8 cellular contexts compared by ENCODE assay signal in the genomic region with DNA sequence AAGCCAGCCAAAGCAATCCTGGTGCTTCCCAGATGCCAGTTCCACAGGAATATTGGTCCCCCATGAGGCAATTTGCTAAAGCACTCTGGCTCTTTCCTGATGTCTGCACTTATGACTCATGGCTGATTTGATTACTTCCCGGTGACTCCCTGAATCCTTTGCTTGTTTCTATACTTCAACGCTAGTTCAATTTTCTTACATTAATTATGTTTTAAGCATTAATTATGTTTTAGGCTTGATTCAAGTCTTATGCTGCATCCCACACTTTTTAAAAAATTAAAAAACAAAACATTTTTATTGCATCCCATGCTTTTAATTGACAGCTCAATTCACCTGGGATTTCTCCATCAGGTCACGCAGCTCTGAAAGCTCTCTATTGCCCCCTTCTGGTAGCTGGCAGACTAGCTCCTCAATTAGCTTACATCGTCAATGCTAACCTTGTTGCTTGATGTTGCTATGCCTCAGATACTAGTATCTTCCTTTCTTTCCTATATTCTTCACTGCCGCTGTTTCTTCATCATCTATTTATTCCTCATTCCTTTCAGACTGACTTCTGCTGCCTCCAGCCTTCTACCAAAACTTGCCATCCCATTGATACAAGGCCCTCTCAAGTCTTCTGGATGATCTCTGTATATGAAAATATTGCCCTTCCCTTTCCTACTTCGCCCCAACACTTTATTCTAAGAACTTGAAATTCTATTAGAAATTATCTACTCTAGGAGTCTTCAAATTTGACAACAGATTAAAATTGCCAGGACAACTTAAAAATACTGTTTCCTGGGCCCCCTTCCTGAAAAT. TPM values are rescaled to one million over a fixed set of nuclear protein-coding genes. Genes with fewer than 3 reads are reported as not detected.
A peak's percentile ranks its signal among the peaks of the same experiment; 100 is the strongest.
DNase-seq lines count a peak whose midpoint lies in the region; ATAC-seq and TF ChIP-seq lines count a peak whose summit lies in the region.

No MANE protein-coding gene starts in this region.

- no peaks in the 10 kb centered on the region; the same call in 1 of the 2 replicates for H3F3A ChIP-seq in MM.1S (ENCODE audit: insufficient read depth, low read length)

- no peaks in the 10 kb centered on the region for H3K9me3 ChIP-seq in MM.1S (replicated peaks; ENCODE audit: insufficient read depth, low read length)

- no peak overlapping the region for H2AFZ ChIP-seq in MM.1S (ENCODE audit: low read length)

- H3K4me1 Mint-ChIP-seq in activated naive CD8-positive, alpha-beta T cell treated with anti-CD3 and anti-CD28 coated beads, Interleukin-2, amount 50 U/mL, for 24 hours, result no peaks in the 10 kb centered on the region

- ATAC-seq in GM21619 (IDR thresholded peaks at IDR 0.05; ENCODE audit: unreplicated experiment), result peak; percentile 59
- no peak for ATAC-seq in activated naive CD8-positive, alpha-beta T cell treated with anti-CD3 and anti-CD28 coated beads, Interleukin-2, amount 50 U/mL, for 24 hours
- peak; percentile 44 to 81 for ATAC-seq in left cardiac atrium
- ATAC-seq in sciatic nerve, result peak; percentile 90
- no peak for ATAC-seq in HG03025 (IDR thresholded peaks at IDR 0.05; ENCODE audit: low FRiP score, unreplicated experiment)

- no peak overlapping the region for H3K9ac ChIP-seq in MM.1S (ENCODE audit: low read length)

- no peak overlapping the region for H3K4me3 Mint-ChIP-seq in activated naive CD8-positive, alpha-beta T cell treated with anti-CD3 and anti-CD28 coated beads, Interleukin-2, amount 50 U/mL, for 24 hours

- no peaks in the 10 kb centered on the region for H3K9me2 ChIP-seq in MM.1S (replicated peaks; ENCODE audit: insufficient read depth, low read length)

- H3K27ac ChIP-seq in MM.1S (ENCODE audit: low read length), result no peak overlapping the region

- TF ChIP-seq CTCF in MM.1S (IDR thresholded peaks at IDR 0.05; ENCODE audit: low read length), result peak; percentile 72

- no peaks in the 10 kb centered on the region for H3K36me3 Mint-ChIP-seq in activated naive CD8-positive, alpha-beta T cell treated with anti-CD3 and anti-CD28 coated beads, Interleukin-2, amount 50 U/mL, for 24 hours (ENCODE audit: low read depth)

- H3K79me2 ChIP-seq in MM.1S (ENCODE audit: low read length), result no peaks in the 10 kb centered on the region

- no peak overlapping the region for H3K4me3 ChIP-seq in MM.1S (ENCODE audit: low read length)

- DNase-seq in DMS53 (lab: John Stamatoyannopoulos, UW), result peak; percentile 80
- peak; percentile 52 for DNase-seq in MM.1S
- peak; percentile 83 for DNase-seq in SK-N-DZ (ENCODE audit: low spot score)
- DNase-seq in activated naive CD8-positive, alpha-beta T cell treated with anti-CD3 and anti-CD28 coated beads, Interleukin-2, amount 50 U/mL, for 24 hours, result peak; percentile 63
- DNase-seq in left cardiac atrium, result peak; percentile 57
- DNase-seq in sciatic nerve (ENCODE audit: low spot score), result peak; percentile 76

- no peaks in the 10 kb centered on the region for H3K36me3 ChIP-seq in MM.1S (replicated peaks; ENCODE audit: insufficient read depth, low read length)

- H3K4me2 ChIP-seq in MM.1S (ENCODE audit: low read depth, low read length), result no peak overlapping the region

- intact Hi-C loops in left cardiac atrium (cut with DNase I), result loop anchor here in 1 of 2 donors (1.0 kb wide), 1 partner anchor 33 kb away; no protein-coding TSS in a partner anchor
- intact Hi-C loops in sciatic nerve (cut with DNase I), result no loop called here

- no peaks in the 10 kb centered on the region for H3K9me3 Mint-ChIP-seq in activated naive CD8-positive, alpha-beta T cell treated with anti-CD3 and anti-CD28 coated beads, Interleukin-2, amount 50 U/mL, for 24 hours

- no peak overlapping the region for H3K27ac Mint-ChIP-seq in activated naive CD8-positive, alpha-beta T cell treated with anti-CD3 and anti-CD28 coated beads, Interleukin-2, amount 50 U/mL, for 24 hours

- H3K27me3 ChIP-seq in MM.1S (replicated peaks; ENCODE audit: insufficient read depth, low read length), result no peaks in the 10 kb centered on the region

- H3K4me1 ChIP-seq in MM.1S (ENCODE audit: low read length), result peaks cover 8% of the 10 kb centered on the region; the same call in 1 of the 2 replicates

- no peaks in the 10 kb centered on the region for H4K20me1 ChIP-seq in MM.1S (ENCODE audit: insufficient read depth, low read length)

- H3K27me3 Mint-ChIP-seq in activated naive CD8-positive, alpha-beta T cell treated with anti-CD3 and anti-CD28 coated beads, Interleukin-2, amount 50 U/mL, for 24 hours, result peaks cover 10% of the 10 kb centered on the region

RNA-seq across cellular contexts. Expression of a gene that starts 32.0 kb away (rescaled TPM):
- polyA plus RNA-seq in SK-N-DZ (2014; cell fraction: cytosol; rRNA removed), result 0.20 and 0.58 TPM in 2 replicates
- 3.1 and 4.0 TPM in 2 replicates for polyA plus RNA-seq in SK-N-DZ (2014; cell fraction: nucleus; rRNA removed)
- total RNA-seq in left cardiac atrium, result not detected
- 3.7 TPM for total RNA-seq in sciatic nerve

RNA-seq across cellular contexts. Expression of a gene that starts 45.9 kb away (rescaled TPM):
- 2.9 and 3.5 TPM in 2 replicates for polyA plus RNA-seq in SK-N-DZ (2014; cell fraction: cytosol; rRNA removed)
- 9.0 and 10.2 TPM in 2 replicates for polyA plus RNA-seq in SK-N-DZ (2014; cell fraction: nucleus; rRNA removed)
- total RNA-seq in left cardiac atrium, result 1 to 10 TPM; 4.0 to 5.2 TPM
- 14.5 TPM for total RNA-seq in sciatic nerve

Comparison
In these comparisons a context has a peak if more than half of its experiments do, and no peak if none do; other contexts are left out.
1. ATAC-seq: peak in GM21619 (single experiment), left cardiac atrium (2 of 2) and sciatic nerve (single experiment); none in activated naive CD8-positive, alpha-beta T cell treated with anti-CD3 and anti-CD28 coated beads, Interleukin-2, amount 50 U/mL, for 24 hours (single experiment) and HG03025 (single experiment).
2. Peak in every context shown above with its lines, with median percentiles within 50 percentile points of each other: DNase-seq.